ENCODE assay signal across 1 cellular context in the genomic region with DNA sequence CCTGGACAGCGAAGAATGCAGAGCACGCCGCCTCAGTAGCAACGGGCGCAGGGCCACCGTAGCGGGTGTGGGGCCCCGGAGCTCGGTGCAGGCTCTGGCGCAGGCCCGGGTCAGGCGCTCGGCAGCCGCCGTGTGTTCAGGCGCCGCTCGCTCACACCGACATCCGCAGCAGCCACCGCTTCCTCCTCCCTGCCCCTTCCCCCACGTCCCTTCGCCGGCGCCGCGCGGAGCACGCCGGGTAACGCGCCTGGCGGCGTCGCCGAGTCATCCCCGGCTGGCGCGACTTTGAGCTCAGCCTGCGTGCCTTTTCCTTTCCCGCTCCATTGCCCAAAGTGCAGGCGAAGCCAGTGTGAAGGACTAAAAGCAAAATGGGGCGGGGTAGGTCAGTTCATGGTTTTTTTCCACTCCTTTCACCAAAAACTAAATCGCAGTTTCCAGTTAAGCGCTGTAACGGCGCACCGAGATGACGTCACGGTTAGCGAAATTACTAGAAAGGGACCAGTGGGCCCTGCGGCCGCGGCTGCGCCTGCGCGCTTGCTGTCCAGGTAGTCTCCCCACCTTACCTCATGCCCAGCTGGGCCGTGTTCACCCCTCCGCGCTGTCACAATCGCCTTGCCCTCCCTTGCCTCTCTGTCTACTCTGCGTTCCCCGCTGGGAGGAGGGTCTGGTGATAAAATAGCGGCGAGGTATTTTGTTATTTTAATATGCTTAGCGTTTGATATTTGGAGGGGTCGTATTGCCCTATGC.
A peak's percentile ranks its signal among the peaks of the same experiment; 100 is the strongest.
TF ChIP-seq lines count a peak whose summit lies in the region.

TSS of gene UBQLN1 (minus strand) at position 191 of the 747 bp plus-strand sequence. CDS start 279 bp downstream, outside the sequence.

TF ChIP-seq in K562, 482 proteins besides CTCF, POLR2A, EP300 and RAD21 (continued from another document and continues in another):
- TF ChIP-seq E2F8 (IDR thresholded peaks at IDR 0.05; ENCODE audit: low read depth, partially characterized antibody) (peak; percentile 61), GTF2A2 (tag; IDR thresholded peaks at IDR 0.05) (no peak), TAF1 (IDR thresholded peaks at IDR 0.05; ENCODE audit: control insufficient read depth, extremely low read depth, insufficient read depth, low read length, severe bottlenecking) (peak; percentile 74), ETV5 (CRISPR knock-in tag; IDR thresholded peaks at IDR 0.05; ENCODE audit: low read depth) (no peak), POU5F1 (IDR thresholded peaks at IDR 0.05; ENCODE audit: borderline replicate concordance, low read depth, low read length, partially characterized antibody) (no peak), RNF219 (CRISPR knock-in tag; IDR thresholded peaks at IDR 0.05) (no peak), ESRRA (IDR thresholded peaks at IDR 0.05; ENCODE audit: borderline replicate concordance, low read depth) (no peak), PTTG1 (tag; IDR thresholded peaks at IDR 0.05; ENCODE audit: low read depth) (no peak), U2AF1 (optimal IDR thresholded peaks at IDR 0.05; ENCODE audit: low read depth, low read length) (no peak), ZNF217 (CRISPR knock-in tag; IDR thresholded peaks at IDR 0.05) (no peak), PHF8 (IDR thresholded peaks at IDR 0.05; ENCODE audit: borderline replicate concordance, low read length) (peak; percentile 85; the same call in 1 of the 2 replicates), ZNF785 (CRISPR knock-in tag; IDR thresholded peaks at IDR 0.05) (no peak), ZNF561 (CRISPR knock-in tag; conservative IDR thresholded peaks at IDR 0.05) (no peak), GTF2E2 (tag; IDR thresholded peaks at IDR 0.05) (peak; percentile 59; the same call in 1 of the 2 replicates), ETS2 (tag; IDR thresholded peaks at IDR 0.05; ENCODE audit: borderline replicate concordance, poor library complexity, severe bottlenecking) (no peak), SIRT6 (IDR thresholded peaks at IDR 0.05; ENCODE audit: low read depth, low read length) (no peak), PML (IDR thresholded peaks at IDR 0.05; ENCODE audit: low read length) (peak; percentile 74), NFRKB (IDR thresholded peaks at IDR 0.05; ENCODE audit: low read depth) (peak; percentile 84), PPARD (CRISPR knock-in tag; IDR thresholded peaks at IDR 0.05) (no peak), ZNF280A (IDR thresholded peaks at IDR 0.05; ENCODE audit: low read depth, partially characterized antibody) (no peak), RBM17 (IDR thresholded peaks at IDR 0.05; ENCODE audit: borderline replicate concordance, low read depth, low read length) (no peak), TEAD1 (CRISPR knock-in tag; IDR thresholded peaks at IDR 0.05) (0 out of 4 replicates have a peak, but pooled peaks of 1 of the 2 experiments have one; percentile 24), SFPQ (IDR thresholded peaks at IDR 0.05; ENCODE audit: low read depth, low read length) (no peak), ZEB2 (IDR thresholded peaks at IDR 0.05) (no peak), CC2D1A (IDR thresholded peaks at IDR 0.05) (no peak), ILF3 (IDR thresholded peaks at IDR 0.05; ENCODE audit: borderline replicate concordance) (no peak), GABPB1 (CRISPR knock-in tag; IDR thresholded peaks at IDR 0.05) (peak; percentile 83), TAL1 (IDR thresholded peaks at IDR 0.05) (no peak)
- TF ChIP-seq, protein P1, sequence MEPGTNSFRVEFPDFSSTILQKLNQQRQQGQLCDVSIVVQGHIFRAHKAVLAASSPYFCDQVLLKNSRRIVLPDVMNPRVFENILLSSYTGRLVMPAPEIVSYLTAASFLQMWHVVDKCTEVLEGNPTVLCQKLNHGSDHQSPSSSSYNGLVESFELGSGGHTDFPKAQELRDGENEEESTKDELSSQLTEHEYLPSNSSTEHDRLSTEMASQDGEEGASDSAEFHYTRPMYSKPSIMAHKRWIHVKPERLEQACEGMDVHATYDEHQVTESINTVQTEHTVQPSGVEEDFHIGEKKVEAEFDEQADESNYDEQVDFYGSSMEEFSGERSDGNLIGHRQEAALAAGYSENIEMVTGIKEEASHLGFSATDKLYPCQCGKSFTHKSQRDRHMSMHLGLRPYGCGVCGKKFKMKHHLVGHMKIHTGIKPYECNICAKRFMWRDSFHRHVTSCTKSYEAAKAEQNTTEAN (CRISPR knock-in tag; IDR thresholded peaks at IDR 0.05) = no peak
- TF ChIP-seq, protein P2, sequence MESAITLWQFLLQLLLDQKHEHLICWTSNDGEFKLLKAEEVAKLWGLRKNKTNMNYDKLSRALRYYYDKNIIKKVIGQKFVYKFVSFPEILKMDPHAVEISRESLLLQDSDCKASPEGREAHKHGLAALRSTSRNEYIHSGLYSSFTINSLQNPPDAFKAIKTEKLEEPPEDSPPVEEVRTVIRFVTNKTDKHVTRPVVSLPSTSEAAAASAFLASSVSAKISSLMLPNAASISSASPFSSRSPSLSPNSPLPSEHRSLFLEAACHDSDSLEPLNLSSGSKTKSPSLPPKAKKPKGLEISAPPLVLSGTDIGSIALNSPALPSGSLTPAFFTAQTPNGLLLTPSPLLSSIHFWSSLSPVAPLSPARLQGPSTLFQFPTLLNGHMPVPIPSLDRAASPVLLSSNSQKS (CRISPR knock-in tag; IDR thresholded peaks at IDR 0.05) = no peak
- TF ChIP-seq, protein P3, sequence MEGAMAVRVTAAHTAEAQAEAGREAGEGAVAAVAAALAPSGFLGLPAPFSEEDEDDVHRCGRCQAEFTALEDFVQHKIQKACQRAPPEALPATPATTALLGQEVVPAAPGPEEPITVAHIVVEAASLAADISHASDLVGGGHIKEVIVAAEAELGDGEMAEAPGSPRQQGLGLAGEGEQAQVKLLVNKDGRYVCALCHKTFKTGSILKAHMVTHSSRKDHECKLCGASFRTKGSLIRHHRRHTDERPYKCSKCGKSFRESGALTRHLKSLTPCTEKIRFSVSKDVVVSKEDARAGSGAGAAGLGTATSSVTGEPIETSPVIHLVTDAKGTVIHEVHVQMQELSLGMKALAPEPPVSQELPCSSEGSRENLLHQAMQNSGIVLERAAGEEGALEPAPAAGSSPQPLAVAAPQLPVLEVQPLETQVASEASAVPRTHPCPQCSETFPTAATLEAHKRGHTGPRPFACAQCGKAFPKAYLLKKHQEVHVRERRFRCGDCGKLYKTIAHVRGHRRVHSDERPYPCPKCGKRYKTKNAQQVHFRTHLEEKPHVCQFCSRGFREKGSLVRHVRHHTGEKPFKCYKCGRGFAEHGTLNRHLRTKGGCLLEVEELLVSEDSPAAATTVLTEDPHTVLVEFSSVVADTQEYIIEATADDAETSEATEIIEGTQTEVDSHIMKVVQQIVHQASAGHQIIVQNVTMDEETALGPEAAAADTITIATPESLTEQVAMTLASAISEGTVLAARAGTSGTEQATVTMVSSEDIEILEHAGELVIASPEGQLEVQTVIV (CRISPR knock-in tag; IDR thresholded peaks at IDR 0.05; ENCODE audit: borderline replicate concordance) = no peak
- TF ChIP-seq, protein P4, sequence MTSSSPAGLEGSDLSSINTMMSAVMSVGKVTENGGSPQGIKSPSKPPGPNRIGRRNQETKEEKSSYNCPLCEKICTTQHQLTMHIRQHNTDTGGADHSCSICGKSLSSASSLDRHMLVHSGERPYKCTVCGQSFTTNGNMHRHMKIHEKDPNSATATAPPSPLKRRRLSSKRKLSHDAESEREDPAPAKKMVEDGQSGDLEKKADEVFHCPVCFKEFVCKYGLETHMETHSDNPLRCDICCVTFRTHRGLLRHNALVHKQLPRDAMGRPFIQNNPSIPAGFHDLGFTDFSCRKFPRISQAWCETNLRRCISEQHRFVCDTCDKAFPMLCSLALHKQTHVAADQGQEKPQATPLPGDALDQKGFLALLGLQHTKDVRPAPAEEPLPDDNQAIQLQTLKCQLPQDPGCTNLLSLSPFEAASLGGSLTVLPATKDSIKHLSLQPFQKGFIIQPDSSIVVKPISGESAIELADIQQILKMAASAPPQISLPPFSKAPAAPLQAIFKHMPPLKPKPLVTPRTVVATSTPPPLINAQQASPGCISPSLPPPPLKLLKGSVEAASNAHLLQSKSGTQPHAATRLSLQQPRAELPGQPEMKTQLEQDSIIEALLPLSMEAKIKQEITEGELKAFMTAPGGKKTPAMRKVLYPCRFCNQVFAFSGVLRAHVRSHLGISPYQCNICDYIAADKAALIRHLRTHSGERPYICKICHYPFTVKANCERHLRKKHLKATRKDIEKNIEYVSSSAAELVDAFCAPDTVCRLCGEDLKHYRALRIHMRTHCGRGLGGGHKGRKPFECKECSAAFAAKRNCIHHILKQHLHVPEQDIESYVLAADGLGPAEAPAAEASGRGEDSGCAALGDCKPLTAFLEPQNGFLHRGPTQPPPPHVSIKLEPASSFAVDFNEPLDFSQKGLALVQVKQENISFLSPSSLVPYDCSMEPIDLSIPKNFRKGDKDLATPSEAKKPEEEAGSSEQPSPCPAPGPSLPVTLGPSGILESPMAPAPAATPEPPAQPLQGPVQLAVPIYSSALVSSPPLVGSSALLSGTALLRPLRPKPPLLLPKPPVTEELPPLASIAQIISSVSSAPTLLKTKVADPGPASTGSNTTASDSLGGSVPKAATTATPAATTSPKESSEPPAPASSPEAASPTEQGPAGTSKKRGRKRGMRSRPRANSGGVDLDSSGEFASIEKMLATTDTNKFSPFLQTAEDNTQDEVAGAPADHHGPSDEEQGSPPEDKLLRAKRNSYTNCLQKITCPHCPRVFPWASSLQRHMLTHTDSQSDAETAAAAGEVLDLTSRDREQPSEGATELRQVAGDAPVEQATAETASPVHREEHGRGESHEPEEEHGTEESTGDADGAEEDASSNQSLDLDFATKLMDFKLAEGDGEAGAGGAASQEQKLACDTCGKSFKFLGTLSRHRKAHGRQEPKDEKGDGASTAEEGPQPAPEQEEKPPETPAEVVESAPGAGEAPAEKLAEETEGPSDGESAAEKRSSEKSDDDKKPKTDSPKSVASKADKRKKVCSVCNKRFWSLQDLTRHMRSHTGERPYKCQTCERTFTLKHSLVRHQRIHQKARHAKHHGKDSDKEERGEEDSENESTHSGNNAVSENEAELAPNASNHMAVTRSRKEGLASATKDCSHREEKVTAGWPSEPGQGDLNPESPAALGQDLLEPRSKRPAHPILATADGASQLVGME (CRISPR knock-in tag; IDR thresholded peaks at IDR 0.05) = no peak
- TF ChIP-seq, protein P5, sequence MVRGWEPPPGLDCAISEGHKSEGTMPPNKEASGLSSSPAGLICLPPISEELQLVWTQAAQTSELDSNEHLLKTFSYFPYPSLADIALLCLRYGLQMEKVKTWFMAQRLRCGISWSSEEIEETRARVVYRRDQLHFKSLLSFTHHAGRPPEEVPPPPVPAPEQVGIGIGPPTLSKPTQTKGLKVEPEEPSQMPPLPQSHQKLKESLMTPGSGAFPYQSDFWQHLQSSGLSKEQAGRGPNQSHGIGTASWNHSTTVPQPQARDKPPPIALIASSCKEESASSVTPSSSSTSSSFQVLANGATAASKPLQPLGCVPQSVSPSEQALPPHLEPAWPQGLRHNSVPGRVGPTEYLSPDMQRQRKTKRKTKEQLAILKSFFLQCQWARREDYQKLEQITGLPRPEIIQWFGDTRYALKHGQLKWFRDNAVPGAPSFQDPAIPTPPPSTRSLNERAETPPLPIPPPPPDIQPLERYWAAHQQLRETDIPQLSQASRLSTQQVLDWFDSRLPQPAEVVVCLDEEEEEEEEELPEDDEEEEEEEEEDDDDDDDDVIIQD (CRISPR knock-in tag; IDR thresholded peaks at IDR 0.05) = no peak
